13 cellular contexts compared by ENCODE assay signal in genomic region chr12:75986001-75986739, GRCh38. TPM values are rescaled to one million over a fixed set of nuclear protein-coding genes. Genes with fewer than 3 reads are reported as not detected.
DNase-seq lines count a peak whose midpoint lies in the region; ATAC-seq and TF ChIP-seq lines count a peak whose summit lies in the region.
"Had no signal": no experiment of that assay in that cellular context is flagged by ENCODE, and none has a peak within 500 bp of the region (broad histone marks: within the 10 kb centered on the region; RNA-seq: fewer than 3 reads in every experiment).

No MANE protein-coding gene starts in this region.

- ATAC-seq in HG03025 (IDR thresholded peaks at IDR 0.05; ENCODE audit: low FRiP score, unreplicated experiment) (no peak), GM21619 (IDR thresholded peaks at IDR 0.05; ENCODE audit: unreplicated experiment) (no peak), sciatic nerve (no peak)

- no peaks in the 10 kb centered on the region for H3K79me2 ChIP-seq in ACC112 (ENCODE audit: control insufficient read depth, insufficient read depth, low read length, unreplicated experiment)
- H3K79me2 ChIP-seq in OCI-LY7 (ENCODE audit: insufficient read depth, low read depth, low read length), result no peaks in the 10 kb centered on the region

- CTCF ChIA-PET in OCI-LY7 (lab: Charles Lee; ENCODE audit: unreplicated experiment), result no interaction called here

- intact Hi-C loops in OCI-LY7 (cut with micrococcal nuclease; ENCODE audit: unreplicated experiment), result no loop called here
- intact Hi-C loops in sciatic nerve (cut with DNase I), result no loop called here

- peaks cover 27% of the 10 kb centered on the region for H3K4me1 Mint-ChIP-seq in HFFc6 (ENCODE audit: low read depth)
- H3K4me1 Mint-ChIP-seq: naive B cell had no signal

- H3K27me3 ChIP-seq in ACC112 (ENCODE audit: insufficient read depth, low read length), result no peaks in the 10 kb centered on the region
- H3K27me3 ChIP-seq: upper lobe of left lung had no signal

- no peak for TF ChIP-seq CTCF in HFFc6 (IDR thresholded peaks at IDR 0.05)
- TF ChIP-seq CTCF in OCI-LY7 (conservative IDR thresholded peaks at IDR 0.05; ENCODE audit: low read length), result no peak

- no TSS peak for BruUV-seq in OCI-LY7 (replicated peaks; lab: Mats Ljungman, UMichigan)

- H2AFZ ChIP-seq in ACC112 (ENCODE audit: low read length, unreplicated experiment), result peak overlapping the region; percentile 52
- H2AFZ ChIP-seq in OCI-LY7 (ENCODE audit: low read length), result peak overlapping the region; percentile 65; the same call in 1 of the 2 replicates

- peaks cover 25% of the 10 kb centered on the region for H3K36me3 Mint-ChIP-seq in HFFc6 (ENCODE audit: low read depth)
- H3K36me3 Mint-ChIP-seq: naive B cell had no signal

- H3K4me1 ChIP-seq in ACC112 (ENCODE audit: control insufficient read depth, insufficient read depth, low read length, unreplicated experiment) (peaks cover 18% of the 10 kb centered on the region), OCI-LY7 (ENCODE audit: insufficient read depth, low read length, poor library complexity, severe bottlenecking) (peaks cover 24% of the 10 kb centered on the region)

- H3K27me3 Mint-ChIP-seq in HFFc6 (ENCODE audit: insufficient read depth), result peaks cover 2% of the 10 kb centered on the region; the same call in 1 of the 2 replicates

- POLR2A ChIA-PET in OCI-LY7 (lab: Charles Lee), result interaction anchor here (0.6 to 1.4 kb wide), 5 partner anchors 10 to 391 kb away, joined by 3 to 4 read pairs (median 3); no protein-coding TSS in a partner anchor

- no peaks in the 10 kb centered on the region for H3K36me3 ChIP-seq in ACC112 (ENCODE audit: insufficient read depth, low read length)
- no peaks in the 10 kb centered on the region for H3K36me3 ChIP-seq in OCI-LY7 (ENCODE audit: insufficient read depth, low read length)
- H3K36me3 ChIP-seq: upper lobe of left lung had no signal

- H4K20me1 ChIP-seq in OCI-LY7 (ENCODE audit: insufficient read depth, low read length), result no peaks in the 10 kb centered on the region

- H3K4me3 ChIP-seq in ACC112 (ENCODE audit: low read depth, low read length), result no peak overlapping the region
- H3K4me3 ChIP-seq in OCI-LY7 (ENCODE audit: low read depth, low read length, poor library complexity, severe bottlenecking), result no peak overlapping the region
- H3K4me3 ChIP-seq: upper lobe of left lung had no signal

- H3K27ac ChIP-seq in ACC112 (ENCODE audit: low read depth, low read length) (peak overlapping the region; percentile 5; the same call in 1 of the 2 replicates), OCI-LY7 (ENCODE audit: low read depth, low read length, poor library complexity, severe bottlenecking) (no peak overlapping the region)
- H3K27ac ChIP-seq: upper lobe of left lung had no signal

- no peaks in the 10 kb centered on the region for H3K9me3 ChIP-seq in OCI-LY7 (ENCODE audit: low read length)
- H3K9me3 ChIP-seq: upper lobe of left lung had no signal

- peak overlapping the region; percentile 20; the same call in 1 of the 2 replicates for H3K4me3 Mint-ChIP-seq in HFFc6
- H3K4me3 Mint-ChIP-seq: activated T-cell treated with anti-CD3 and anti-CD28 coated beads, Interleukin-2, amount 50 U/mL, for 4 hours; naive B cell had no signal

- DNase-seq in HFFc6, result no peak
- DNase-seq in OCI-LY7 (ENCODE audit: low spot score), result peak; percentile 32
- peak; percentile 26 for DNase-seq in kidney tubule cell (ENCODE audit: low spot score)
- DNase-seq in RPMI8226, result no peak
- DNase-seq in sciatic nerve (ENCODE audit: low spot score), result no peak
- DNase-seq: activated T-cell treated with anti-CD3 and anti-CD28 coated beads, Interleukin-2, amount 50 U/mL, for 4 hours; erythroblast; naive B cell; NCI-H187 treated with DMSO at 0.1 percent for 48 hours; upper lobe of left lung had no signal

- peak overlapping the region; percentile 32; the same call in 1 of the 2 replicates for H3K4me2 ChIP-seq in OCI-LY7 (ENCODE audit: low read length)

- H3K9me3 Mint-ChIP-seq in HFFc6, result peaks cover 15% of the 10 kb centered on the region

- no peaks in the 10 kb centered on the region for H3K9me2 ChIP-seq in OCI-LY7 (ENCODE audit: insufficient read depth, low read length)

- peak overlapping the region; percentile 46 for H3K27ac Mint-ChIP-seq in HFFc6
- H3K27ac Mint-ChIP-seq: naive B cell had no signal

RNA-seq across cellular contexts. Expression of gene PHLDA1, which starts 45.4 kb away (rescaled TPM):
- total RNA-seq in HFFc6 (2021; fragmentation: NEBNext Ultra II Directional; extraction: Animal tissue kit (Norgen Biotek cat#: 25700)), result 10 to 100 TPM; 49.2 to 81.5 (median 76.2) TPM
- 0.44 and 0.54 TPM in 2 replicates for total RNA-seq in OCI-LY7 (2014; rRNA removed; shearing (Covaris generic))
- total RNA-seq in OCI-LY7 (2022), result 2.1 and 2.3 TPM in 2 replicates
- 34.2 TPM for total RNA-seq in sciatic nerve

Comparison
In these comparisons a context has a peak if more than half of its experiments do, and no peak if none do; other contexts are left out.
1. DNase-seq: peak in OCI-LY7 (single experiment) and kidney tubule cell (single experiment); none in HFFc6 (single experiment), RPMI8226 (single experiment) and sciatic nerve (single experiment).
2. RNA of gene PHLDA1, which starts 45.4 kb away (total RNA-seq): 49.2 to 81.5 TPM in HFFc6 and 34.2 TPM in sciatic nerve (single experiment); 0.44 to 2.3 TPM in OCI-LY7; every median in the first group is over 10 times any median in the second.